8 cellular contexts compared by ENCODE assay signal in genomic region chr17:44775136-44775837, GRCh38. TPM values are rescaled to one million over a fixed set of nuclear protein-coding genes. Genes with fewer than 3 reads are reported as not detected.
DNase-seq lines count a peak whose midpoint lies in the region; ATAC-seq and TF ChIP-seq lines count a peak whose summit lies in the region.

No MANE protein-coding gene starts in this region.

- peak; percentile 60 for TF ChIP-seq CTCF in CD4-positive, alpha-beta T cell (IDR thresholded peaks at IDR 0.05)

- H3K27ac Mint-ChIP-seq in CD4-positive, alpha-beta T cell = peak overlapping the region; percentile 78
- H3K27ac Mint-ChIP-seq in effector memory CD8-positive, alpha-beta T cell = peak overlapping the region in 1 of 2 donors; percentile 69

- WGBS in mesodermal cell (ENCODE audit: insufficient coverage in 2 of 2), 2 experiments = 0 to 1% methylated on average over 23 to 37 of the region's 50 CpGs

- peaks cover 14% of the 10 kb centered on the region for H3K27me3 Mint-ChIP-seq in CD4-positive, alpha-beta T cell
- peaks cover 0 to 44% of the 10 kb centered on the region in 2 donors for H3K27me3 Mint-ChIP-seq in effector memory CD8-positive, alpha-beta T cell

- peak; percentile 93 for ATAC-seq in CD4-positive, alpha-beta T cell (ENCODE audit: poor library complexity)
- peak; percentile 83 for ATAC-seq in GM19452 (IDR thresholded peaks at IDR 0.05; ENCODE audit: unreplicated experiment)
- peak; percentile 76 for ATAC-seq in HG03571 (IDR thresholded peaks at IDR 0.05; ENCODE audit: unreplicated experiment)
- ATAC-seq in effector memory CD8-positive, alpha-beta T cell (replicated peaks) = peak; percentile 92

- H3K27me3 ChIP-seq in CD4-positive, alpha-beta T cell (ENCODE audit: control insufficient read depth, insufficient read depth, low read length) = no peaks in the 10 kb centered on the region

- H3K4me3 ChIP-seq in mesodermal cell (ENCODE audit: extremely low read depth, insufficient read depth, low read length, poor library complexity, severe bottlenecking) = peak overlapping the region; percentile 51

- H3K9me3 Mint-ChIP-seq in CD4-positive, alpha-beta T cell = no peaks in the 10 kb centered on the region
- no peaks in the 10 kb centered on the region for H3K9me3 Mint-ChIP-seq in effector memory CD8-positive, alpha-beta T cell

- no peaks in the 10 kb centered on the region for H3K36me3 Mint-ChIP-seq in CD4-positive, alpha-beta T cell (ENCODE audit: low read depth)
- H3K36me3 Mint-ChIP-seq in effector memory CD8-positive, alpha-beta T cell (ENCODE audit: insufficient read depth) = no peaks in the 10 kb centered on the region

- no peaks in the 10 kb centered on the region for H3K36me3 ChIP-seq in mesodermal cell (ENCODE audit: control insufficient read depth, insufficient read depth, low read length)

- H3K9me3 ChIP-seq in CD4-positive, alpha-beta T cell (ENCODE audit: control insufficient read depth, low read length) = no peaks in the 10 kb centered on the region
- H3K9me3 ChIP-seq in mesodermal cell (ENCODE audit: control insufficient read depth, low read length) = no peaks in the 10 kb centered on the region

- H3K4me1 ChIP-seq in mesodermal cell (ENCODE audit: control insufficient read depth, insufficient read depth, low read length, poor library complexity, severe bottlenecking) = no peaks in the 10 kb centered on the region

- DNase-seq in CD4-positive, alpha-beta T cell = peak in 9 of 10 experiments; percentile 95 to 99 (median 97)
- DNase-seq in NCI-H82 treated with DMSO at 0.1 percent for 48 hours (lab: John Stamatoyannopoulos, UW; ENCODE audit: unreplicated experiment) = peak; percentile 98
- DNase-seq in activated CD8-positive, alpha-beta memory T cell treated with anti-CD3 and anti-CD28 coated beads for 24 hours = peak; percentile 99
- DNase-seq in effector memory CD8-positive, alpha-beta T cell = peak; percentile 93 to 97 (median 95)
- DNase-seq in stimulated activated CD8-positive, alpha-beta memory T cell treated with anti-CD3 and anti-CD28 coated beads, Interleukin-15, amount 100 ng/mL, for 4 hours (ENCODE audit: low read depth in 2 of 2) = peak; percentile 94 to 96

- H3K4me3 Mint-ChIP-seq in CD4-positive, alpha-beta T cell = peak overlapping the region; percentile 91
- H3K4me3 Mint-ChIP-seq in effector memory CD8-positive, alpha-beta T cell = peak overlapping the region; percentile 90 to 91

- POLR2A ChIA-PET in CD4-positive, alpha-beta T cell (lab: Charles Lee) = interaction anchor here (0.6 to 1.7 kb wide), 7 partner anchors 11 to 286 kb away, joined by 4 to 9 read pairs (median 4); partner anchors contain the start of genes CCDC43, DBF4B, EFTUD2 and NMT1

- CTCF ChIA-PET in CD4-positive, alpha-beta T cell (lab: Charles Lee) = interaction anchor here (0.6 to 1.9 kb wide), 8 partner anchors 46 to 390 kb away, joined by 3 to 8 read pairs (median 4); no protein-coding TSS in a partner anchor

- H3K27ac ChIP-seq in CD4-positive, alpha-beta T cell (ENCODE audit: low read depth, low read length) = no peak overlapping the region
- no peak overlapping the region for H3K27ac ChIP-seq in mesodermal cell (ENCODE audit: low read depth, low read length, severe bottlenecking)

- peaks cover 17% of the 10 kb centered on the region for H3K4me1 Mint-ChIP-seq in CD4-positive, alpha-beta T cell (ENCODE audit: low read depth)
- peaks cover 14 to 19% of the 10 kb centered on the region in 2 donors for H3K4me1 Mint-ChIP-seq in effector memory CD8-positive, alpha-beta T cell (ENCODE audit: low read depth in 2 of 2)

- intact Hi-C loops in CD4-positive, alpha-beta T cell (cut with DNase I, micrococcal nuclease) = loop anchor here (1.0 to 5.0 kb wide), 8 partner anchors 90 to 422 kb away; partner anchors contain the start of genes C1QL1 (in 1 of the 2), EFTUD2 (in 1 of the 2), KIF18B (in 1 of the 2) and PLCD3 (in 1 of the 2)

RNA-seq across cellular contexts. Expression of gene ADAM11, which starts 16.5 kb away (rescaled TPM):
- under 1 TPM; 0.16 to 0.47 TPM for total RNA-seq in CD4-positive, alpha-beta T cell
- polyA plus RNA-seq in mesodermal cell (2013, experiment 1 of 2) = 0.96 TPM
- polyA plus RNA-seq in mesodermal cell (2013, experiment 2 of 2) = 0.91 TPM

RNA-seq across cellular contexts. Expression of gene GJC1, which starts 54.8 kb away (rescaled TPM):
- total RNA-seq in CD4-positive, alpha-beta T cell = not detected
- 49.1 TPM for polyA plus RNA-seq in mesodermal cell (2013, experiment 1 of 2)
- polyA plus RNA-seq in mesodermal cell (2013, experiment 2 of 2) = 41.5 TPM
